Comparison of ENCODE assay signal across 9 cellular contexts in genomic region chr7:79820387-79820786, GRCh38.
DNase-seq lines count a peak whose midpoint lies in the region; TF ChIP-seq lines count a peak whose summit lies in the region.
"Had no signal": no experiment of that assay in that cellular context is flagged by ENCODE, and none has a peak within 500 bp of the region (broad histone marks: within the 10 kb centered on the region; RNA-seq: fewer than 3 reads in every experiment).

No MANE protein-coding gene starts in this region.

- DNase-seq in GM23248: peak; percentile 68
- peak; percentile 45 for DNase-seq in NCI-H510A (lab: John Stamatoyannopoulos, UW)
- DNase-seq in fibroblast of peridontal ligament (ENCODE audit: extremely low read depth): peak; percentile 84
- peak; percentile 47 to 81 (median 67) for DNase-seq in ovary
- no peak for DNase-seq in activated CD4-positive, alpha-beta T cell treated with anti-CD3 and anti-CD28 coated beads for 48 hours
- no peak for DNase-seq in SW 1271 (lab: John Stamatoyannopoulos, UW)
- no peak for DNase-seq in CD4-positive, alpha-beta memory T cell
- DNase-seq in OCI-M2 (lab: John Stamatoyannopoulos, UW; ENCODE audit: unreplicated experiment): no peak
- DNase-seq: NCI-H1436 had no signal

- H3K36me3 ChIP-seq in GM23248 (ENCODE audit: low read depth) (no peaks in the 10 kb centered on the region), ovary (no peaks in the 10 kb centered on the region)
- H3K36me3 ChIP-seq in CD4-positive, alpha-beta memory T cell (ENCODE audit: insufficient read depth, low read length): no peaks in the 10 kb centered on the region

- H2AFZ ChIP-seq in GM23248: peak overlapping the region; percentile 73

- no peak overlapping the region for H3K27ac Mint-ChIP-seq in CD4-positive, alpha-beta memory T cell

- H3K4me1 Mint-ChIP-seq in CD4-positive, alpha-beta memory T cell: no peaks in the 10 kb centered on the region

- no peak for TF ChIP-seq CTCF in ovary (IDR thresholded peaks at IDR 0.05)

- H3K4me3 ChIP-seq in GM23248: peak overlapping the region; percentile 44
- no peak overlapping the region for H3K4me3 ChIP-seq in ovary
- no peak overlapping the region for H3K4me3 ChIP-seq in CD4-positive, alpha-beta memory T cell (ENCODE audit: low read length in 2 of 2)

- H3K36me3 Mint-ChIP-seq in CD4-positive, alpha-beta memory T cell: no peaks in the 10 kb centered on the region

- intact Hi-C loops in ovary (cut with DNase I): no loop called here
- intact Hi-C loops in CD4-positive, alpha-beta memory T cell (cut with micrococcal nuclease): no loop called here

- no peaks in the 10 kb centered on the region for H4K20me1 ChIP-seq in GM23248 (ENCODE audit: insufficient read depth)

- H3K4me1 ChIP-seq in GM23248 (ENCODE audit: insufficient read depth) (peaks cover 6% of the 10 kb centered on the region; the same call in 1 of the 2 replicates), ovary (ENCODE audit: insufficient read depth) (peaks cover 3% of the 10 kb centered on the region)
- no peaks in the 10 kb centered on the region for H3K4me1 ChIP-seq in CD4-positive, alpha-beta memory T cell (ENCODE audit: insufficient read depth, low read length)

- no peak overlapping the region for H3K4me3 Mint-ChIP-seq in CD4-positive, alpha-beta memory T cell

- H3K9ac ChIP-seq in GM23248: peak overlapping the region; percentile 34; the same call in 1 of the 2 replicates

- H3K27me3 ChIP-seq in GM23248 (replicated peaks; ENCODE audit: insufficient read depth): no peaks in the 10 kb centered on the region
- H3K27me3 ChIP-seq in ovary: no peaks in the 10 kb centered on the region
- no peaks in the 10 kb centered on the region for H3K27me3 ChIP-seq in CD4-positive, alpha-beta memory T cell (ENCODE audit: insufficient read depth, low read length)

- CTCF ChIA-PET in CD4-positive, alpha-beta memory T cell (lab: Charles Lee; ENCODE audit: partially characterized antibody): no interaction called here

- H3K9me2 ChIP-seq in GM23248 (ENCODE audit: insufficient read depth): no peaks in the 10 kb centered on the region

- no peaks in the 10 kb centered on the region for H3K27me3 Mint-ChIP-seq in CD4-positive, alpha-beta memory T cell

- H3K9me3 Mint-ChIP-seq in CD4-positive, alpha-beta memory T cell: peaks cover 0 to 8% (median 4%) of the 10 kb centered on the region in 8 donors

- TF ChIP-seq POLR2A in ovary (IDR thresholded peaks at IDR 0.05): no peak

- WGBS in GM23248 (ENCODE audit: low coverage in 1 of 2, low lambda C conversion rate in 2 of 2, missing lambda C conversion rate in 2 of 2), 2 experiments: 32 to 54% methylated on average over 6 of the region's 6 CpGs
- 4 to 6% (median 4%) methylated on average over 6 of the region's 6 CpGs for WGBS in ovary, 3 donors

- in situ Hi-C loops in GM23248 (cut with MboI): no loop called here

- POLR2A ChIA-PET in CD4-positive, alpha-beta memory T cell (lab: Charles Lee; ENCODE audit: partially characterized antibody): no interaction called here

- no peaks in the 10 kb centered on the region for H3K79me2 ChIP-seq in GM23248 (ENCODE audit: insufficient read depth)

- H3K27ac ChIP-seq in GM23248 (no peak overlapping the region), ovary (no peak overlapping the region)
- no peak overlapping the region for H3K27ac ChIP-seq in CD4-positive, alpha-beta memory T cell (ENCODE audit: low read depth, low read length)

- TF ChIP-seq EP300 in ovary (IDR thresholded peaks at IDR 0.05): no peak

- H3F3A ChIP-seq in GM23248 (ENCODE audit: insufficient read depth): peaks cover 6% of the 10 kb centered on the region; the same call in 1 of the 2 replicates

- no peak overlapping the region for H3K4me2 ChIP-seq in GM23248 (ENCODE audit: unreplicated experiment)

- H3K9me3 ChIP-seq in GM23248 (ENCODE audit: low read depth) (no peaks in the 10 kb centered on the region), ovary (no peaks in the 10 kb centered on the region)
- no peaks in the 10 kb centered on the region for H3K9me3 ChIP-seq in CD4-positive, alpha-beta memory T cell (ENCODE audit: control insufficient read depth in 1 of 2, low read length in 2 of 2)

Comparison
In these comparisons a context has a peak if more than half of its experiments do, and no peak if none do; other contexts are left out.
1. DNase-seq: peak in GM23248 (single experiment), NCI-H510A (single experiment), fibroblast of peridontal ligament (single experiment) and ovary (5 of 5); none in activated CD4-positive, alpha-beta T cell treated with anti-CD3 and anti-CD28 coated beads for 48 hours (single experiment), SW 1271 (0 of 2), CD4-positive, alpha-beta memory T cell (0 of 5) and OCI-M2 (single experiment).